ENCODE assay signal across 8 cellular contexts in the genomic region with DNA sequence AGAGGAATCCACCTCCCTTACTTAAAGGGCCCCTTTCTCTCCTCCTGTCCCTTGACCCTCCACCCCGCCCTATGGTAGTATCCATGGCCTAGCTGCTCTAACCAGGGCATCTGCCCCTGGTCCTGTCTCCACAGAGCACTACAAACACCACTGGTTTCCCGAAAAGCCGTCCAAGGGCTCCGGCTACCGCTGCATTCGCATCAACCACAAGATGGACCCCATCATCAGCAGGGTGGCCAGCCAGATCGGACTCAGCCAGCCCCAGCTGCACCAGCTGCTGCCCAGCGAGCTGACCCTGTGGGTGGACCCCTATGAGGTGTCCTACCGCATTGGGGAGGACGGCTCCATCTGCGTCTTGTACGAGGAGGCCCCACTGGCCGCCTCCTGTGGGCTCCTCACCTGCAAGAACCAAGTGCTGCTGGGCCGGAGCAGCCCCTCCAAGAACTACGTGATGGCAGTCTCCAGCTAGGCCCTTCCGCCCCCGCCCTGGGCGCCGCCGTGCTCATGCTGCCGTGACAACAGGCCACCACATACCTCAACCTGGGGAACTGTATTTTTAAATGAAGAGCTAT. TPM values are rescaled to one million over a fixed set of nuclear protein-coding genes. Genes with fewer than 3 reads are reported as not detected.
DNase-seq lines count a peak whose midpoint lies in the region; ATAC-seq and TF ChIP-seq lines count a peak whose summit lies in the region.

No MANE protein-coding gene starts in this region.

- no peaks in the 10 kb centered on the region for H3K9me3 Mint-ChIP-seq in activated T-helper 17 cell treated with anti-CD3 and anti-CD28 coated beads, Interleukin-2, amount 50 U/mL, for 72 hours

- peaks cover 0 to 44% (median 38%) of the 10 kb centered on the region in 4 donors for H3K4me1 ChIP-seq in sigmoid colon

- peak overlapping the region; percentile 96 to 100 (median 100) for H3K27ac ChIP-seq in sigmoid colon

- DNase-seq in HFF-Myc (ENCODE audit: extremely low read depth, low read depth), result no peak
- DNase-seq in Right ventricle myocardium superior, result peak; percentile 62
- peak; percentile 78 for DNase-seq in sigmoid colon
- no peak for DNase-seq in SKM-1 (lab: John Stamatoyannopoulos, UW; ENCODE audit: unreplicated experiment)
- DNase-seq in islet precursor cell, result no peak

- TF ChIP-seq EP300 in sigmoid colon (IDR thresholded peaks at IDR 0.05), result no peak

- intact Hi-C loops in Right ventricle myocardium superior (cut with DNase I) (no loop called here), sigmoid colon (cut with DNase I) (loop anchor here (1.0 kb wide), 1 partner anchor 29 kb away; no protein-coding TSS in a partner anchor)

- WGBS in sigmoid colon, 2 donors, result 3 to 19% methylated on average over 21 of the region's 21 CpGs

- peaks cover 8 to 39% (median 15%) of the 10 kb centered on the region in 4 donors for H3K36me3 ChIP-seq in sigmoid colon

- ATAC-seq in activated T-helper 17 cell treated with anti-CD3 and anti-CD28 coated beads, Interleukin-2, amount 50 U/mL, for 72 hours (replicated peaks), result no peak
- ATAC-seq in Right ventricle myocardium superior (ENCODE audit: poor library complexity) (no peak), HG03342 (IDR thresholded peaks at IDR 0.05; ENCODE audit: unreplicated experiment) (no peak), GM18868 (IDR thresholded peaks at IDR 0.05; ENCODE audit: unreplicated experiment) (no peak)

- TF ChIP-seq POLR2A in sigmoid colon (IDR thresholded peaks at IDR 0.05), result peak in 1 of 2 donors; percentile 9

- H3K27ac Mint-ChIP-seq in activated T-helper 17 cell treated with anti-CD3 and anti-CD28 coated beads, Interleukin-2, amount 50 U/mL, for 72 hours, result peak overlapping the region; percentile 94

- H3K4me3 Mint-ChIP-seq in activated T-helper 17 cell treated with anti-CD3 and anti-CD28 coated beads, Interleukin-2, amount 50 U/mL, for 72 hours, result peak overlapping the region; percentile 99

- peaks cover 80% of the 10 kb centered on the region for H3K36me3 Mint-ChIP-seq in activated T-helper 17 cell treated with anti-CD3 and anti-CD28 coated beads, Interleukin-2, amount 50 U/mL, for 72 hours (ENCODE audit: low read depth)

- H3K4me1 Mint-ChIP-seq in activated T-helper 17 cell treated with anti-CD3 and anti-CD28 coated beads, Interleukin-2, amount 50 U/mL, for 72 hours, result peaks cover 31% of the 10 kb centered on the region

- TF ChIP-seq CTCF in HFF-Myc (IDR thresholded peaks at IDR 0.05; ENCODE audit: low read depth, low read length, missing control alignments) (no peak), sigmoid colon (IDR thresholded peaks at IDR 0.05) (no peak)

- no peaks in the 10 kb centered on the region for H3K27me3 ChIP-seq in sigmoid colon

- H3K4me3 ChIP-seq in HFF-Myc (replicated peaks; ENCODE audit: low read depth, low read length), result peak overlapping the region; percentile 78
- H3K4me3 ChIP-seq in sigmoid colon, result peak overlapping the region; percentile 95 to 99 (median 98)

- no peaks in the 10 kb centered on the region for H3K27me3 Mint-ChIP-seq in activated T-helper 17 cell treated with anti-CD3 and anti-CD28 coated beads, Interleukin-2, amount 50 U/mL, for 72 hours

- no peaks in the 10 kb centered on the region for H3K9me3 ChIP-seq in sigmoid colon

RNA-seq across cellular contexts. Expression of a gene that starts 1.7 kb away (rescaled TPM):
- total RNA-seq in activated T-helper 17 cell treated with anti-CD3 and anti-CD28 coated beads, Interleukin-2, amount 50 U/mL, for 72 hours, result 100 to 1,000 TPM in 1 of 2 donors, 10 to 100 TPM in 1; 91.3 to 340 TPM
- total RNA-seq in Right ventricle myocardium superior, result 40.5 TPM
- total RNA-seq in sigmoid colon, result 100 to 1,000 TPM in 3 of 4 donors, 10 to 100 TPM in 1; 66.0 to 397 (median 180) TPM
- 10 to 100 TPM; 37.2 to 81.0 (median 63.7) TPM for polyA plus RNA-seq in sigmoid colon

RNA-seq across cellular contexts. Expression of a gene that starts 43.9 kb away (rescaled TPM):
- total RNA-seq in activated T-helper 17 cell treated with anti-CD3 and anti-CD28 coated beads, Interleukin-2, amount 50 U/mL, for 72 hours, result under 1 TPM in 1 of 2 donors, not detected in 1; 0.26 TPM
- total RNA-seq in Right ventricle myocardium superior (5.9 TPM), sigmoid colon (10 to 100 TPM; 32.9 to 64.5 (median 40.4) TPM)
- polyA plus RNA-seq in sigmoid colon, result 10 to 100 TPM in 2 of 3 donors, 1 to 10 TPM in 1; 9.5 to 30.6 (median 17.5) TPM

Comparison
In these comparisons a context has a peak if more than half of its experiments do, and no peak if none do; other contexts are left out.
1. DNase-seq: peak in Right ventricle myocardium superior (single experiment) and sigmoid colon (single experiment); none in HFF-Myc (single experiment), SKM-1 (single experiment) and islet precursor cell (single experiment).